32 cellular contexts compared by ENCODE assay signal in the genomic region with DNA sequence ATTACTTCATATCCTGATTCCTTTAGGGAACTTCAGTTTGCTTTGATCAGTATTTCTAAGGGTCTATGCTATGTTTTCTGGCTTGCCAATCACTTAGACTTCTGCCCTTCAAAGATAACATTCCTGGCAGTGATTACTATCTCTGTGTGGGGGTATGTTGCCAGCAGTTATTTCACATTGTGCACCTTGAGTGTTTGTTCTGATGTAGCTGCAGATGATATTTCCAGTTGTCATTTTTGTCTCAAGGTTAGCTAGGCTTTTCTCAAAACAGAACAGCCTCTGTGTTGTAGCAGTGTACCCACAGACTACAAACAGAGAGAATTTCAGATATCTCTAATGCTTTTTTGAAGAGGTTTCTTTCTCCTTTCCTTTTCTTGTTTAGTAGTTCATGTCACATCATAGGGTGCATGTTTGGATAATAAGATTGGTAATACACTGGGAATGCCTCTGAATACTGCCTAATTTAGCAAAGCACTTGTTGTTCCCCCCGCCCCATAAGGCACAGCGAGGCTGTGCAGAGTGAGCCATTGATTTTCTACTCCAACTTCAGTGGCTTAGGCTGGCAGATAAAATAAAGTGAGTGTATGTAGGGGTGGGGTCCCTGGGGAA.
A peak's percentile ranks its signal among the peaks of the same experiment; 100 is the strongest.
DNase-seq lines count a peak whose midpoint lies in the region; ATAC-seq and TF ChIP-seq lines count a peak whose summit lies in the region.
"Had no signal": no experiment of that assay in that cellular context is flagged by ENCODE, and none has a peak within 500 bp of the region (broad histone marks: within the 10 kb centered on the region; RNA-seq: fewer than 3 reads in every experiment).

No MANE protein-coding gene starts in this region.

- H3K79me2 ChIP-seq in trophoblast cell (ENCODE audit: control insufficient read depth, insufficient read depth, low read length, poor library complexity), result no peaks in the 10 kb centered on the region

- no peak overlapping the region for H2AK5ac ChIP-seq in trophoblast cell (ENCODE audit: low read length)

- H3K36me3 Mint-ChIP-seq in endodermal cell (ENCODE audit: low read depth), result no peaks in the 10 kb centered on the region
- H3K36me3 Mint-ChIP-seq: activated CD4-positive, alpha-beta memory T cell treated with anti-CD3 and anti-CD28 coated beads for 36 hours; immature natural killer cell; stimulated activated effector memory CD8-positive, alpha-beta T cell treated with anti-CD3 and anti-CD28 coated beads, Interleukin-12 subunit alpha, Interleukin-12 subunit beta, amount 100 ng/mL, for 72 hours; type B pancreatic cell had no signal

- H4K12ac ChIP-seq in trophoblast cell (ENCODE audit: low read depth, low read length), result no peak overlapping the region

- H4K91ac ChIP-seq in trophoblast cell (ENCODE audit: low read depth, low read length), result no peak overlapping the region

- H3K4me3 ChIP-seq in trophoblast cell (ENCODE audit: low read depth, low read length) (no peak overlapping the region), endodermal cell (ENCODE audit: low read length) (no peak overlapping the region)
- H3K4me3 ChIP-seq: A549, prostate gland had no signal

- no peaks in the 10 kb centered on the region for H3K79me1 ChIP-seq in trophoblast cell (ENCODE audit: low read length)

- H3K9me3 ChIP-seq in trophoblast cell (ENCODE audit: insufficient read depth, low read depth, low read length) (no peaks in the 10 kb centered on the region), endodermal cell (ENCODE audit: control insufficient read depth, low read length) (no peaks in the 10 kb centered on the region)
- H3K9me3 ChIP-seq: A549, prostate gland had no signal

- H3K4me1 ChIP-seq in trophoblast cell (ENCODE audit: control insufficient read depth in 1 of 2, insufficient read depth in 2 of 2, low read length in 2 of 2) (peaks cover 0 to 2% of the 10 kb centered on the region in 2 experiments), endodermal cell (ENCODE audit: control insufficient read depth, insufficient read depth, low read length) (no peaks in the 10 kb centered on the region)
- H3K4me1 ChIP-seq: A549, prostate gland had no signal

- no peak overlapping the region for H3K4me2 ChIP-seq in trophoblast cell (ENCODE audit: low read length)
- H3K4me2 ChIP-seq: A549 had no signal

- ATAC-seq in left lobe of liver (peak; percentile 62), HG03159 (IDR thresholded peaks at IDR 0.05; ENCODE audit: unreplicated experiment) (no peak)
- ATAC-seq: A549; left colon; PC-3; stimulated activated effector memory CD8-positive, alpha-beta T cell treated with anti-CD3 and anti-CD28 coated beads, Interleukin-12 subunit alpha, Interleukin-12 subunit beta, amount 100 ng/mL, for 72 hours had no signal

- H3K27ac ChIP-seq in trophoblast cell (ENCODE audit: low read depth, low read length) (no peak overlapping the region), endodermal cell (ENCODE audit: low read depth, low read length) (no peak overlapping the region)
- H3K27ac ChIP-seq: A549, HL-60, prostate gland had no signal

- no peaks in the 10 kb centered on the region for H3K9me3 Mint-ChIP-seq in endodermal cell
- H3K9me3 Mint-ChIP-seq: activated CD4-positive, alpha-beta memory T cell treated with anti-CD3 and anti-CD28 coated beads for 36 hours; activated naive CD4-positive, alpha-beta T cell treated with anti-CD3 and anti-CD28 coated beads for 36 hours; CD4-positive, alpha-beta T cell; immature natural killer cell; stimulated activated effector memory CD8-positive, alpha-beta T cell treated with anti-CD3 and anti-CD28 coated beads, Interleukin-12 subunit alpha, Interleukin-12 subunit beta, amount 100 ng/mL, for 72 hours; type B pancreatic cell had no signal

- H2BK12ac ChIP-seq in trophoblast cell (ENCODE audit: low read length), result no peak overlapping the region

- H3K4ac ChIP-seq in trophoblast cell (ENCODE audit: low read depth, low read length), result no peak overlapping the region

- no peak overlapping the region for H4K8ac ChIP-seq in trophoblast cell (ENCODE audit: low read depth, low read length)

- no CpG with 5 or more reads among the region's 2 CpGs for WGBS in trophoblast cell (ENCODE audit: extremely low coverage, insufficient coverage, insufficient read length)
- 89 to 100% methylated on average over 1 to 2 of the region's 2 CpGs for WGBS in endodermal cell (ENCODE audit: insufficient coverage in 1 of 2, insufficient read length in 1 of 2), 2 experiments

- no peak overlapping the region for H3K4me3 Mint-ChIP-seq in endodermal cell
- H3K4me3 Mint-ChIP-seq: activated CD4-positive, alpha-beta memory T cell treated with anti-CD3 and anti-CD28 coated beads for 36 hours; activated naive CD4-positive, alpha-beta T cell treated with anti-CD3 and anti-CD28 coated beads for 36 hours; CD4-positive, alpha-beta T cell; immature natural killer cell; stimulated activated effector memory CD8-positive, alpha-beta T cell treated with anti-CD3 and anti-CD28 coated beads, Interleukin-12 subunit alpha, Interleukin-12 subunit beta, amount 100 ng/mL, for 72 hours; type B pancreatic cell had no signal

- no peak overlapping the region for H3K18ac ChIP-seq in trophoblast cell (ENCODE audit: low read length)

- no peak overlapping the region for H3K14ac ChIP-seq in trophoblast cell (ENCODE audit: low read length)

- H3K4me1 Mint-ChIP-seq in endodermal cell, result no peaks in the 10 kb centered on the region

- H3K27me3 Mint-ChIP-seq in endodermal cell (ENCODE audit: insufficient read depth), result peaks cover 10% of the 10 kb centered on the region
- H3K27me3 Mint-ChIP-seq: activated CD4-positive, alpha-beta memory T cell treated with anti-CD3 and anti-CD28 coated beads for 36 hours; CD4-positive, alpha-beta T cell; type B pancreatic cell had no signal

- DNase-seq in AG08396 (ENCODE audit: low spot score), result peak; percentile 7
- DNase-seq in OCI-M1 (lab: John Stamatoyannopoulos, UW), result peak; percentile 19
- DNase-seq in left lobe of liver (ENCODE audit: low spot score), result no peak
- DNase-seq in trophoblast cell, result peak; percentile 41 to 85
- no peak for DNase-seq in globus pallidus (ENCODE audit: low spot score)
- no peak for DNase-seq in hippocampal formation (lab: John Stamatoyannopoulos, UW)
- DNase-seq in endodermal cell, result no peak
- DNase-seq: activated CD4-positive, alpha-beta memory T cell treated with anti-CD3 and anti-CD28 coated beads for 36 hours; activated CD4-positive, alpha-beta T cell treated with anti-CD3 and anti-CD28 coated beads for 1 hour; activated CD8-positive, alpha-beta memory T cell treated with anti-CD3 and anti-CD28 coated beads, Interleukin-2, amount 50 U/mL, for 4 hours; activated naive CD4-positive, alpha-beta T cell treated with anti-CD3 and anti-CD28 coated beads for 36 hours; AML-193; amygdala; CD4-positive, alpha-beta T cell; DMS79 treated with DMSO at 0.1 percent for 48 hours; H7; immature natural killer cell; left colon; mesendoderm; MV-4-11; NCI-H1436; NCI-H2081 treated with DMSO at 0.1 percent for 48 hours; NCI-H2227 treated with DMSO at 0.1 percent for 48 hours; NCI-H526 treated with DMSO at 0.1 percent for 48 hours; NK-92 treated with Interleukin-12 subunit alpha and Interleukin-12 subunit beta, amount 100 ng/mL, for 24 hours; PC-3 had no signal

- TF ChIP-seq CTCF in endodermal cell (conservative IDR thresholded peaks at IDR 0.05), result no peak

- H3K27ac Mint-ChIP-seq in endodermal cell, result no peak overlapping the region
- H3K27ac Mint-ChIP-seq: activated CD4-positive, alpha-beta memory T cell treated with anti-CD3 and anti-CD28 coated beads for 36 hours; activated naive CD4-positive, alpha-beta T cell treated with anti-CD3 and anti-CD28 coated beads for 36 hours; CD4-positive, alpha-beta T cell; type B pancreatic cell had no signal

- H3K9ac ChIP-seq in trophoblast cell (ENCODE audit: low read length) (no peak overlapping the region), endodermal cell (ENCODE audit: extremely low read depth, low read length, poor library complexity, severe bottlenecking) (no peak overlapping the region)

- no peak overlapping the region for H2BK5ac ChIP-seq in trophoblast cell (ENCODE audit: low read depth, low read length, poor library complexity)

- H3K27me3 ChIP-seq in trophoblast cell (ENCODE audit: insufficient read depth, low read length), result no peaks in the 10 kb centered on the region
- no peaks in the 10 kb centered on the region for H3K27me3 ChIP-seq in endodermal cell (ENCODE audit: control insufficient read depth, insufficient read depth, low read length, poor library complexity, severe bottlenecking)

- no peak overlapping the region for H2BK120ac ChIP-seq in trophoblast cell (ENCODE audit: insufficient read depth, low read length, poor library complexity)

- no peak overlapping the region for H2AFZ ChIP-seq in trophoblast cell (ENCODE audit: insufficient read depth, low read length, poor library complexity)

- H3K23ac ChIP-seq in trophoblast cell (ENCODE audit: low read length), result no peak overlapping the region

- H3K36me3 ChIP-seq in trophoblast cell (ENCODE audit: control insufficient read depth in 1 of 2, insufficient read depth in 2 of 2, low read length in 2 of 2) (no peaks in the 10 kb centered on the region), endodermal cell (ENCODE audit: control insufficient read depth, insufficient read depth, low read length) (no peaks in the 10 kb centered on the region)
- H3K36me3 ChIP-seq: prostate gland had no signal

Comparison
In these comparisons a context has a peak if more than half of its experiments do, and no peak if none do; other contexts are left out.
1. DNase-seq: peak in AG08396 (single experiment), OCI-M1 (single experiment) and trophoblast cell (2 of 2); none in left lobe of liver (single experiment), globus pallidus (single experiment), hippocampal formation (0 of 2) and endodermal cell (single experiment).